1 cellular context compared by ENCODE assay signal in genomic region chr4:150211016-150211415, GRCh38.
TF ChIP-seq lines count a peak whose summit lies in the region.

No MANE protein-coding gene starts in this region.

TF ChIP-seq in IMR-90, 13 proteins besides CTCF, POLR2A, EP300 and RAD21:
- TF ChIP-seq MAFK (IDR thresholded peaks at IDR 0.05; ENCODE audit: low read depth, low read length) (no peak), RCOR1 (IDR thresholded peaks at IDR 0.05; ENCODE audit: insufficient replicate concordance, low read length) (no peak), MXI1 (IDR thresholded peaks at IDR 0.05; ENCODE audit: borderline replicate concordance, low read depth, low read length) (no peak), NFE2L2 (IDR thresholded peaks at IDR 0.05; ENCODE audit: low read depth, low read length) (no peak), SMC3 (IDR thresholded peaks at IDR 0.05; ENCODE audit: low read depth, low read length) (no peak), FOS (IDR thresholded peaks at IDR 0.05; ENCODE audit: low read depth, low read length) (no peak), RFX5 (IDR thresholded peaks at IDR 0.05; ENCODE audit: low read depth, low read length) (no peak), CEBPB (IDR thresholded peaks at IDR 0.05; ENCODE audit: low read depth, low read length) (no peak), CHD1 (IDR thresholded peaks at IDR 0.05; ENCODE audit: low read depth, low read length) (no peak)
- TF ChIP-seq, protein P1, sequence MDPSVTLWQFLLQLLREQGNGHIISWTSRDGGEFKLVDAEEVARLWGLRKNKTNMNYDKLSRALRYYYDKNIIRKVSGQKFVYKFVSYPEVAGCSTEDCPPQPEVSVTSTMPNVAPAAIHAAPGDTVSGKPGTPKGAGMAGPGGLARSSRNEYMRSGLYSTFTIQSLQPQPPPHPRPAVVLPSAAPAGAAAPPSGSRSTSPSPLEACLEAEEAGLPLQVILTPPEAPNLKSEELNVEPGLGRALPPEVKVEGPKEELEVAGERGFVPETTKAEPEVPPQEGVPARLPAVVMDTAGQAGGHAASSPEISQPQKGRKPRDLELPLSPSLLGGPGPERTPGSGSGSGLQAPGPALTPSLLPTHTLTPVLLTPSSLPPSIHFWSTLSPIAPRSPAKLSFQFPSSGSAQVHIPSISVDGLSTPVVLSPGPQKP (IDR thresholded peaks at IDR 0.05; ENCODE audit: borderline replicate concordance, low read depth, low read length) = no peak
- TF ChIP-seq, protein P2, sequence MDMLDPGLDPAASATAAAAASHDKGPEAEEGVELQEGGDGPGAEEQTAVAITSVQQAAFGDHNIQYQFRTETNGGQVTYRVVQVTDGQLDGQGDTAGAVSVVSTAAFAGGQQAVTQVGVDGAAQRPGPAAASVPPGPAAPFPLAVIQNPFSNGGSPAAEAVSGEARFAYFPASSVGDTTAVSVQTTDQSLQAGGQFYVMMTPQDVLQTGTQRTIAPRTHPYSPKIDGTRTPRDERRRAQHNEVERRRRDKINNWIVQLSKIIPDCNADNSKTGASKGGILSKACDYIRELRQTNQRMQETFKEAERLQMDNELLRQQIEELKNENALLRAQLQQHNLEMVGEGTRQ (IDR thresholded peaks at IDR 0.05; ENCODE audit: low read depth, low read length) = no peak
